22 cellular contexts compared by ENCODE assay signal in the genomic region with DNA sequence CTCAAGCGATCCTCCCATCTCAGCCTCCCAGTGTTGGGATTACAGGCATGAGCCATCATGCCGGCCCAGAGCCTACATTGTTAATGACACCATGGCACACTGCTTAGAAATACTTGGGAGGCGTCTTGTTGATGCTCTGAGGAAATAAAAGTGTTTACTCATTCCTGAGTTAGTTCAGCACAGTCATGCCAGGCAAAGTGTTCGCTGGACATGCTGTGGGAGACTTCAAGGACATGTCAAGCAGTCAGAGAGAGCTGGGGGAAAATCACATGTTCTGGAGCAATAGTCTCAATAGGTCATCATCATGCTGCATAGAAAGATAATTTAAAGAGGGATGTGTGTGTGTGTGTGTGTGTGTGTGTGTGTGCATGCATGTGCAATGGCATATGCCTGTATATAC. TPM values are rescaled to one million over a fixed set of nuclear protein-coding genes. Genes with fewer than 3 reads are reported as not detected.
DNase-seq lines count a peak whose midpoint lies in the region; ATAC-seq, FAIRE-seq and TF ChIP-seq lines count a peak whose summit lies in the region.
"Had no signal": no experiment of that assay in that cellular context is flagged by ENCODE, and none has a peak within 500 bp of the region (broad histone marks: within the 10 kb centered on the region; RNA-seq: fewer than 3 reads in every experiment).

No MANE protein-coding gene starts in this region.

- H3K4me3 ChIP-seq in bronchial epithelial cell (ENCODE audit: low read depth, low read length) (no peak overlapping the region), right atrium auricular region (no peak overlapping the region), stomach (no peak overlapping the region), lower leg skin (ENCODE audit: low read depth, poor library complexity, severe bottlenecking) (no peak overlapping the region)
- H3K4me3 ChIP-seq: GM12878, ovary had no signal

- H3K36me3 ChIP-seq in bronchial epithelial cell (ENCODE audit: control insufficient read depth, insufficient read depth, low read length) (peaks cover 1% of the 10 kb centered on the region), right atrium auricular region (peaks cover 14% of the 10 kb centered on the region), stomach (peaks cover 0 to 15% (median 10%) of the 10 kb centered on the region in 4 donors)
- H3K36me3 ChIP-seq: ovary had no signal

- no peak for ATAC-seq in GM21447 (IDR thresholded peaks at IDR 0.05; ENCODE audit: unreplicated experiment)
- ATAC-seq: effector memory CD8-positive, alpha-beta T cell; GM12878; PC-3 had no signal

- intact Hi-C loops in stomach (cut with DNase I; ENCODE audit: low total_unique reads) = loop anchor here (5.0 kb wide), 1 partner anchor 115 kb away; no protein-coding TSS in a partner anchor
- intact Hi-C loops in lower leg skin (cut with DNase I; ENCODE audit: low total_unique reads) = loop anchor here (5.0 kb wide), 1 partner anchor 110 kb away; no protein-coding TSS in a partner anchor

- H3K4me1 ChIP-seq in right atrium auricular region (peaks cover 0 to 15% of the 10 kb centered on the region in 2 donors), stomach (peaks cover 0 to 27% (median 12%) of the 10 kb centered on the region in 4 donors)

- peak; percentile 1 for DNase-seq in HK-2 (ENCODE audit: unreplicated experiment)
- no peak for DNase-seq in bronchial epithelial cell (ENCODE audit: low read depth)
- DNase-seq in right atrium auricular region (ENCODE audit: low spot score) = no peak
- DNase-seq in stomach = no peak
- DNase-seq in activated CD8-positive, alpha-beta memory T cell treated with anti-CD3 and anti-CD28 coated beads, Interleukin-2, amount 50 U/mL, for 48 hours = no peak
- no peak for DNase-seq in NCI-H1417 treated with DMSO at 0.1 percent for 48 hours (lab: John Stamatoyannopoulos, UW)
- no peak for DNase-seq in lower leg skin (ENCODE audit: low spot score in 2 of 2)
- DNase-seq: activated naive CD4-positive, alpha-beta T cell treated with anti-CD3 and anti-CD28 coated beads, Interleukin-2, amount 50 U/mL, for 16 hours; caudate nucleus; effector memory CD8-positive, alpha-beta T cell; glutamatergic neuron; Kasumi-1; NCI-H187; NCI-H524 treated with DMSO at 0.1 percent for 48 hours; ovary; PC-3; stimulated activated CD4-positive, alpha-beta T cell treated with anti-CD3 and anti-CD28 coated beads, Interleukin-15, amount 100 ng/mL, for 24 hours; SW 1271 had no signal

- H3K9me3 ChIP-seq in right atrium auricular region = no peaks in the 10 kb centered on the region
- H3K9me3 ChIP-seq in stomach = no peaks in the 10 kb centered on the region
- H3K9me3 ChIP-seq: ovary had no signal

- TF ChIP-seq CTCF in bronchial epithelial cell (IDR thresholded peaks at IDR 0.05; ENCODE audit: insufficient read depth, low read length, severe bottlenecking) (no peak), right atrium auricular region (IDR thresholded peaks at IDR 0.05) (no peak), stomach (IDR thresholded peaks at IDR 0.05) (no peak), lower leg skin (IDR thresholded peaks at IDR 0.05) (no peak)

- no peak for TF ChIP-seq EP300 in stomach (IDR thresholded peaks at IDR 0.05)

- WGBS in stomach, 5 donors = 72 to 82% (median 80%) methylated on average over 4 of the region's 4 CpGs
- 87 to 94% methylated on average over 4 of the region's 4 CpGs for WGBS in lower leg skin, 2 donors

- H3K27me3 ChIP-seq in bronchial epithelial cell (ENCODE audit: control insufficient read depth, insufficient read depth, low read length) (no peaks in the 10 kb centered on the region), right atrium auricular region (no peaks in the 10 kb centered on the region), stomach (no peaks in the 10 kb centered on the region)
- H3K27me3 ChIP-seq: ovary had no signal

- H3K27ac ChIP-seq in right atrium auricular region (peak overlapping the region; percentile 70 to 89), stomach (peak overlapping the region in 4 of 5 donors; percentile 38 to 82 (median 56))
- H3K27ac ChIP-seq: C4-2B, ovary had no signal

- FAIRE-seq in bronchial epithelial cell (lab: Jason Lieb, UNC) = peak; percentile 72
- FAIRE-seq: GM12878, keratinocyte had no signal

- no peak for TF ChIP-seq POLR2A in stomach (IDR thresholded peaks at IDR 0.05)
- no peak for TF ChIP-seq POLR2A in lower leg skin (IDR thresholded peaks at IDR 0.05)

RNA-seq across cellular contexts. Expression of gene TTC23, which starts 37.5 kb away (rescaled TPM):
- total RNA-seq in bronchial epithelial cell (10.0 and 16.6 TPM in 2 replicates), right atrium auricular region (10 to 100 TPM; 13.6 to 14.6 TPM), stomach (10 to 100 TPM in 4 of 5 donors, 1 to 10 TPM in 1; 3.8 to 75.3 (median 25.0) TPM), lower leg skin (10 to 100 TPM; 16.3 to 23.7 (median 20.0) TPM)
- 10 to 100 TPM in 1 of 3 donors, 1 to 10 TPM in 2; 6.9 to 13.3 (median 7.7) TPM for polyA plus RNA-seq in stomach

RNA-seq across cellular contexts. Expression of gene LRRC28, which starts 39.4 kb away (rescaled TPM):
- total RNA-seq in bronchial epithelial cell = 15.8 and 17.0 TPM in 2 replicates
- total RNA-seq in right atrium auricular region = 10 to 100 TPM; 29.8 to 34.5 TPM
- 10 to 100 TPM; 21.4 to 82.6 (median 28.0) TPM for total RNA-seq in stomach
- polyA plus RNA-seq in stomach = 10 to 100 TPM in 2 of 3 donors, 1 to 10 TPM in 1; 9.6 to 32.5 (median 13.6) TPM
- 10 to 100 TPM; 29.3 to 39.7 (median 34.8) TPM for total RNA-seq in lower leg skin
